17 cellular contexts compared by ENCODE assay signal in genomic region chr2:182368446-182368845, GRCh38. TPM values are rescaled to one million over a fixed set of nuclear protein-coding genes. Genes with fewer than 3 reads are reported as not detected.
DNase-seq lines count a peak whose midpoint lies in the region; ATAC-seq and TF ChIP-seq lines count a peak whose summit lies in the region.
"Had no signal": no experiment of that assay in that cellular context is flagged by ENCODE, and none has a peak within 500 bp of the region (broad histone marks: within the 10 kb centered on the region; RNA-seq: fewer than 3 reads in every experiment).

No MANE protein-coding gene starts in this region.

- no peak overlapping the region for H2BK5ac ChIP-seq in mesendoderm (ENCODE audit: low read length)

- H2BK15ac ChIP-seq in mesendoderm (replicated peaks; ENCODE audit: low read depth), result no peak overlapping the region

- H2AK5ac ChIP-seq in mesendoderm (ENCODE audit: low read length), result no peak overlapping the region

- no peak for TF ChIP-seq CTCF in RWPE1 (conservative IDR thresholded peaks at IDR 0.05; ENCODE audit: low read depth)
- TF ChIP-seq CTCF in epithelial cell of proximal tubule (conservative IDR thresholded peaks at IDR 0.05; ENCODE audit: low read depth, low read length), result no peak

- H3K18ac ChIP-seq in mesendoderm (ENCODE audit: low read length), result no peak overlapping the region

- DNase-seq in G401 (ENCODE audit: low spot score), result peak; percentile 45
- DNase-seq in RWPE1 (ENCODE audit: low spot score), result peak; percentile 6
- peak; percentile 60 for DNase-seq in epithelial cell of proximal tubule (ENCODE audit: low read depth)
- DNase-seq in renal cortical epithelial cell (ENCODE audit: low read depth), result peak; percentile 90
- DNase-seq in putamen (ENCODE audit: low spot score), result no peak
- DNase-seq in mesendoderm, result no peak
- no peak for DNase-seq in DMS53 treated with DMSO at 0.1 percent for 48 hours (lab: John Stamatoyannopoulos, UW; ENCODE audit: unreplicated experiment)
- DNase-seq: activated CD4-positive, alpha-beta T cell treated with anti-CD3 and anti-CD28 coated beads, Interleukin-2, amount 50 U/mL, for 4 hours; activated naive CD8-positive, alpha-beta T cell treated with anti-CD3 and anti-CD28 coated beads, Interleukin-2, amount 10 ng/mL, durations not matched to agents 7 days and 5 days; activated T-cell treated with anti-CD3 and anti-CD28 coated beads, Interleukin-2, amount 50 U/mL, for 4 hours; Kasumi-1; NCI-H69; OCI-M1; SK-N-SH had no signal

- no peak overlapping the region for H4K8ac ChIP-seq in mesendoderm (ENCODE audit: low read depth, low read length)

- H4K5ac ChIP-seq in mesendoderm (ENCODE audit: low read length), result no peak overlapping the region

- no peak overlapping the region for H3K23ac ChIP-seq in mesendoderm (ENCODE audit: low read length)

- H3K27me3 ChIP-seq in mesendoderm (ENCODE audit: insufficient read depth, low read length, poor library complexity), result no peaks in the 10 kb centered on the region

- H3K4ac ChIP-seq in mesendoderm (ENCODE audit: low read depth, low read length), result no peak overlapping the region

- in situ Hi-C loops in G401 (cut with HindIII; ENCODE audit: low sequenced_read_pairs), result no loop called here

- H3K79me2 ChIP-seq in mesendoderm (ENCODE audit: control insufficient read depth, insufficient read depth, low read length), result no peaks in the 10 kb centered on the region

- H3K4me2 ChIP-seq in mesendoderm (ENCODE audit: low read length), result no peak overlapping the region
- H3K4me2 ChIP-seq: GM23338, SK-N-SH had no signal

- ATAC-seq in HG03280 (IDR thresholded peaks at IDR 0.05; ENCODE audit: unreplicated experiment), result no peak
- ATAC-seq: activated T-cell treated with anti-CD3 and anti-CD28 coated beads, Interleukin-2, amount 50 U/mL, for 4 hours; GM23338; natural killer cell treated with Interleukin-12 subunit alpha and Interleukin-12 subunit beta and Interleukin-15 and Interleukin-18, amount 100 ng/mL, for 72 hours had no signal

- H3K4me3 ChIP-seq in epithelial cell of proximal tubule (ENCODE audit: low read depth, low read length) (no peak overlapping the region), mesendoderm (ENCODE audit: low read length) (no peak overlapping the region)
- H3K4me3 ChIP-seq: GM23338 had no signal

- no peaks in the 10 kb centered on the region for H3K79me1 ChIP-seq in mesendoderm (ENCODE audit: low read length)

- H3K9ac ChIP-seq in mesendoderm (ENCODE audit: low read length), result no peak overlapping the region
- H3K9ac ChIP-seq: SK-N-SH had no signal

- H2BK120ac ChIP-seq in mesendoderm (ENCODE audit: low read depth, low read length), result no peak overlapping the region

- no peak overlapping the region for H3K56ac ChIP-seq in mesendoderm (ENCODE audit: low read length)

- no peaks in the 10 kb centered on the region for H3K4me1 ChIP-seq in mesendoderm (ENCODE audit: control insufficient read depth, low read depth, low read length)

- POLR2A ChIA-PET in RWPE1 (lab: Yijun Ruan, JAX; ENCODE audit: low non-redundant PET), result no interaction called here

- CTCF ChIA-PET in RWPE1 (lab: Yijun Ruan, JAX), result interaction anchor here (0.6 to 0.7 kb wide), 3 partner anchors 23 to 314 kb away, joined by 4 to 6 read pairs (median 4); no protein-coding TSS in a partner anchor

- H3K27ac ChIP-seq in RWPE1 (no peak overlapping the region), mesendoderm (ENCODE audit: low read depth, low read length) (no peak overlapping the region)

- no peaks in the 10 kb centered on the region for H3K36me3 ChIP-seq in mesendoderm (ENCODE audit: control insufficient read depth, insufficient read depth, low read length)

RNA-seq across cellular contexts. Expression of gene PDE1A, which starts 58.4 kb away (rescaled TPM):
- 1.1 and 10.9 TPM in 2 replicates for total RNA-seq in G401 (2014; rRNA removed; shearing (Covaris generic))
- 0.07 TPM in 1 of 2 replicates, not detected in the other for total RNA-seq in epithelial cell of proximal tubule
- 3.8 and 203 TPM in 2 replicates for total RNA-seq in renal cortical epithelial cell
- polyA plus RNA-seq in mesendoderm (2013, experiment 1 of 2), result 0.07 TPM
- 0.14 TPM for polyA plus RNA-seq in mesendoderm (2013, experiment 2 of 2)
- total RNA-seq: activated naive CD8-positive, alpha-beta T cell treated with anti-CD3 and anti-CD28 coated beads, Interleukin-2, amount 10 ng/mL, durations not matched to agents 7 days and 5 days; activated T-cell treated with anti-CD3 and anti-CD28 coated beads, Interleukin-2, amount 50 U/mL, for 4 hours; natural killer cell treated with Interleukin-12 subunit alpha and Interleukin-12 subunit beta and Interleukin-15 and Interleukin-18, amount 100 ng/mL, for 72 hours had no signal

Comparison
In these comparisons a context has a peak if more than half of its experiments do, and no peak if none do; other contexts are left out.
1. DNase-seq: peak in G401 (single experiment), RWPE1 (single experiment), epithelial cell of proximal tubule (single experiment) and renal cortical epithelial cell (single experiment); none in putamen (single experiment), mesendoderm (single experiment) and DMS53 treated with DMSO at 0.1 percent for 48 hours (single experiment).